26 cellular contexts compared by ENCODE assay signal in the genomic region with DNA sequence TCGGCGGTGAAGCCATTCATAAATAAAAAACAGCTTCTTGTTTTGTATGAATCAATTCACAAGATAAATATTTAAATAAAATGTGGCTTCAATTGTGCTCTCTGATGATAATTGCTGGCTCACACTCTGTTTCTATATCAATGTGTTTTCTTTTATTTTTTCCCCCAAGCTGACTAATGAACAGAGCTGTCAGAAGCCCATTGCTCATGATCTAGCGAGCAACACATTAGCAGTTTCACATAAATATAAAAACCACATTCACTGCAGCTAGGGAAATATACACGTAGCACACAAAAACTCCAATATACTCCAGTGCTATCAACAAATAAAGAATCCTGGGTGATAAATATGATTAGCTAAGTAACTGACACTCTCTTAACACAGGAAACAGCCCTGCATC.
"Had no signal": no experiment of that assay in that cellular context is flagged by ENCODE, and none has a peak within 500 bp of the region (broad histone marks: within the 10 kb centered on the region; RNA-seq: fewer than 3 reads in every experiment).

No MANE protein-coding gene starts in this region.

- FAIRE-seq: endothelial cell of umbilical vein, keratinocyte, pancreas, urothelium cell line had no signal

- H3K27ac ChIP-seq: adrenal gland, pancreas, prostate gland, thoracic aorta had no signal

- DNase-seq: activated CD4-positive, alpha-beta T cell treated with anti-CD3 and anti-CD28 coated beads for 1 hour; activated CD4-positive, alpha-beta T cell treated with anti-CD3 and anti-CD28 coated beads, Interleukin-2, amount 10 ng/mL, durations not matched to agents 7 days and 5 days; activated CD8-positive, alpha-beta memory T cell treated with anti-CD3 and anti-CD28 coated beads, Interleukin-2, amount 10 ng/mL, durations not matched to agents 7 days and 5 days; activated CD8-positive, alpha-beta T cell treated with anti-CD3 and anti-CD28 coated beads, Interleukin-2, amount 10 ng/mL, durations not matched to agents 7 days and 5 days; activated naive CD4-positive, alpha-beta T cell; activated T-cell treated with anti-CD3 and anti-CD28 coated beads, Interleukin-2, amount 50 U/mL, for 72 hours; adrenal gland; central memory CD4-positive, alpha-beta T cell; hippocampal formation; left colon; naive thymus-derived CD8-positive, alpha-beta T cell; nucleus accumbens; pancreas; retina; stimulated activated CD4-positive, alpha-beta T cell treated with anti-CD3 and anti-CD28 coated beads, Interleukin-12 subunit alpha, Interleukin-12 subunit beta, amount 100 ng/mL, for 4 hours; stimulated activated CD4-positive, alpha-beta T cell treated with anti-CD3 and anti-CD28 coated beads, Interleukin-4, amount 100 ng/mL, for 1 hour; stimulated activated naive CD8-positive, alpha-beta T cell treated with anti-CD3 and anti-CD28 coated beads, Interleukin-15, Interleukin-2, amounts not matched to agents 100 U/mL and 50 U/mL, for 24 hours; T-helper 2 cell had no signal

- H3K4me1 ChIP-seq: adrenal gland, breast epithelium, pancreas, prostate gland had no signal

- H3K36me3 ChIP-seq: adrenal gland, breast epithelium, gastroesophageal sphincter, pancreas, prostate gland, thoracic aorta had no signal

- H3K27me3 ChIP-seq: adrenal gland, breast epithelium, gastroesophageal sphincter, pancreas had no signal

- H3K4me3 ChIP-seq: adrenal gland, breast epithelium, gastroesophageal sphincter, pancreas, prostate gland, skin epidermis, thoracic aorta had no signal

- H3K9me3 ChIP-seq: adrenal gland, breast epithelium, gastroesophageal sphincter, pancreas, prostate gland, thoracic aorta had no signal
